ENCODE assay signal across 18 cellular contexts in the genomic region with DNA sequence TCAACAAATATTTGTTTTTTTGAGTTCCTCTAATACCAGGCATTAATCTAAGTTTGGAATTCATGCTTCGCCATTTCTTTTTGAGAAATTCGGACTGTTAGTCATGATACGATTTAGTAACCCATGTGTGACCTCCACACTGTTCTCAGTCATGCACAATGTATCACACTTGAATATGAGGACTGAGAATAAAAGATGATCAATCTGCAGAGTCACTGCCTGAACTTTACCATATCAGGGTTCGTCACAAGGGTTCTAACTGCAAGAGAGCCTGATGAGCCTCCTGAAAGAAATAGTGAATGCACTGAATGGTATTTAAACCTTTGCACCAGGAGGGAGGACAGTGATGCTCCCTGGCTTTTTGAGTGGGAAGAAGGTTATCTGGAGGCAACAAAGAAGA. TPM values are rescaled to one million over a fixed set of nuclear protein-coding genes. Genes with fewer than 3 reads are reported as not detected.
A peak's percentile ranks its signal among the peaks of the same experiment; 100 is the strongest.
DNase-seq lines count a peak whose midpoint lies in the region; ATAC-seq lines count a peak whose summit lies in the region.
"Had no signal": no experiment of that assay in that cellular context is flagged by ENCODE, and none has a peak within 500 bp of the region (broad histone marks: within the 10 kb centered on the region; RNA-seq: fewer than 3 reads in every experiment).

No MANE protein-coding gene starts in this region.

- no peaks in the 10 kb centered on the region for H3K9me3 ChIP-seq in CD8-positive, alpha-beta memory T cell (ENCODE audit: low read length)
- H3K9me3 ChIP-seq: A549; BLaER1 treated with 17β-estradiol and CSF1 and Interleukin-3, amounts not matched to agents 10 nM and 100 nM had no signal

- H3K27me3 ChIP-seq in CD8-positive, alpha-beta memory T cell (ENCODE audit: insufficient read depth, low read length, poor library complexity, severe bottlenecking): no peaks in the 10 kb centered on the region
- H3K27me3 ChIP-seq: BLaER1 treated with 17β-estradiol and CSF1 and Interleukin-3, amounts not matched to agents 10 nM and 100 nM had no signal

- H3K4me1 Mint-ChIP-seq in activated CD8-positive, alpha-beta memory T cell treated with anti-CD3 and anti-CD28 coated beads, Interleukin-2, amount 10 ng/mL, durations not matched to agents 7 days and 5 days: peaks cover 58% of the 10 kb centered on the region
- H3K4me1 Mint-ChIP-seq in CD8-positive, alpha-beta memory T cell: peaks cover 57 to 66% (median 63%) of the 10 kb centered on the region in 3 donors
- peaks cover 76% of the 10 kb centered on the region for H3K4me1 Mint-ChIP-seq in activated T-helper 1 cell treated with anti-CD3 and anti-CD28 coated beads, Interleukin-12 subunit alpha, Interleukin-12 subunit beta, Interleukin-2, Interleukin-4 antibody, amounts not matched to agents 30 ng/mL and 10 ng/mL and 1 ng/mL, durations not matched to agents 14 hours and 24 hours and 36 hours (ENCODE audit: low read depth)
- H3K4me1 Mint-ChIP-seq in immature natural killer cell: peaks cover 52 to 70% of the 10 kb centered on the region in 2 donors

- POLR2A ChIA-PET in CD8-positive, alpha-beta memory T cell (lab: Charles Lee): no interaction called here

- peak overlapping the region; percentile 75 for H3K27ac Mint-ChIP-seq in activated CD8-positive, alpha-beta memory T cell treated with anti-CD3 and anti-CD28 coated beads, Interleukin-2, amount 10 ng/mL, durations not matched to agents 7 days and 5 days
- peak overlapping the region in 6 of 8 donors; percentile 69 to 93 (median 82) for H3K27ac Mint-ChIP-seq in CD8-positive, alpha-beta memory T cell
- H3K27ac Mint-ChIP-seq in activated T-helper 1 cell treated with anti-CD3 and anti-CD28 coated beads, Interleukin-12 subunit alpha, Interleukin-12 subunit beta, Interleukin-2, Interleukin-4 antibody, amounts not matched to agents 30 ng/mL and 10 ng/mL and 1 ng/mL, durations not matched to agents 14 hours and 24 hours and 36 hours: peak overlapping the region; percentile 74
- peak overlapping the region; percentile 80 to 94 (median 86) for H3K27ac Mint-ChIP-seq in immature natural killer cell

- no peak for ATAC-seq in activated CD8-positive, alpha-beta memory T cell treated with anti-CD3 and anti-CD28 coated beads, Interleukin-2, amount 10 ng/mL, durations not matched to agents 7 days and 5 days
- ATAC-seq: A549, Panc1 had no signal

- peaks cover 2% of the 10 kb centered on the region for H3K27me3 Mint-ChIP-seq in activated CD8-positive, alpha-beta memory T cell treated with anti-CD3 and anti-CD28 coated beads, Interleukin-2, amount 10 ng/mL, durations not matched to agents 7 days and 5 days
- peaks cover 0 to 2% of the 10 kb centered on the region in 2 donors for H3K27me3 Mint-ChIP-seq in CD8-positive, alpha-beta memory T cell
- peaks cover 2% of the 10 kb centered on the region for H3K27me3 Mint-ChIP-seq in activated T-helper 1 cell treated with anti-CD3 and anti-CD28 coated beads, Interleukin-12 subunit alpha, Interleukin-12 subunit beta, Interleukin-2, Interleukin-4 antibody, amounts not matched to agents 30 ng/mL and 10 ng/mL and 1 ng/mL, durations not matched to agents 14 hours and 24 hours and 36 hours (ENCODE audit: insufficient read depth)
- H3K27me3 Mint-ChIP-seq in immature natural killer cell (ENCODE audit: low read depth in 3 of 3): peaks cover 0 to 4% (median 0%) of the 10 kb centered on the region in 3 donors

- no peak overlapping the region for H3K27ac ChIP-seq in CD8-positive, alpha-beta memory T cell (ENCODE audit: low read depth, low read length)
- H3K27ac ChIP-seq: A549; BLaER1 treated with 17β-estradiol and CSF1 and Interleukin-3, amounts not matched to agents 10 nM and 100 nM had no signal

- peaks cover 18% of the 10 kb centered on the region for H3K36me3 Mint-ChIP-seq in activated CD8-positive, alpha-beta memory T cell treated with anti-CD3 and anti-CD28 coated beads, Interleukin-2, amount 10 ng/mL, durations not matched to agents 7 days and 5 days
- H3K36me3 Mint-ChIP-seq in CD8-positive, alpha-beta memory T cell: no peaks in the 10 kb centered on the region
- peaks cover 4% of the 10 kb centered on the region for H3K36me3 Mint-ChIP-seq in activated T-helper 1 cell treated with anti-CD3 and anti-CD28 coated beads, Interleukin-12 subunit alpha, Interleukin-12 subunit beta, Interleukin-2, Interleukin-4 antibody, amounts not matched to agents 30 ng/mL and 10 ng/mL and 1 ng/mL, durations not matched to agents 14 hours and 24 hours and 36 hours (ENCODE audit: low read depth)
- no peaks in the 10 kb centered on the region for H3K36me3 Mint-ChIP-seq in immature natural killer cell

- H3K4me3 Mint-ChIP-seq in activated CD8-positive, alpha-beta memory T cell treated with anti-CD3 and anti-CD28 coated beads, Interleukin-2, amount 10 ng/mL, durations not matched to agents 7 days and 5 days: no peak overlapping the region
- H3K4me3 Mint-ChIP-seq in CD8-positive, alpha-beta memory T cell: peak overlapping the region in 2 of 7 donors; percentile 8 to 29
- peak overlapping the region; percentile 25 for H3K4me3 Mint-ChIP-seq in activated T-helper 1 cell treated with anti-CD3 and anti-CD28 coated beads, Interleukin-12 subunit alpha, Interleukin-12 subunit beta, Interleukin-2, Interleukin-4 antibody, amounts not matched to agents 30 ng/mL and 10 ng/mL and 1 ng/mL, durations not matched to agents 14 hours and 24 hours and 36 hours
- H3K4me3 Mint-ChIP-seq in immature natural killer cell: peak overlapping the region in 3 of 5 donors; percentile 36 to 63 (median 52)

- no peaks in the 10 kb centered on the region for H3K36me3 ChIP-seq in CD8-positive, alpha-beta memory T cell (ENCODE audit: insufficient read depth, low read length)
- H3K36me3 ChIP-seq: BLaER1 treated with 17β-estradiol and CSF1 and Interleukin-3, amounts not matched to agents 10 nM and 100 nM had no signal

- no peak for DNase-seq in activated CD8-positive, alpha-beta memory T cell treated with anti-CD3 and anti-CD28 coated beads, Interleukin-2, amount 10 ng/mL, durations not matched to agents 7 days and 5 days
- no peak for DNase-seq in activated CD8-positive, alpha-beta memory T cell treated with anti-CD3 and anti-CD28 coated beads, Interleukin-2, amount 50 U/mL, for 48 hours
- DNase-seq in CD8-positive, alpha-beta memory T cell: no peak
- no peak for DNase-seq in activated T-helper 1 cell treated with anti-CD3 and anti-CD28 coated beads, Interleukin-12 subunit alpha, Interleukin-12 subunit beta, Interleukin-2, Interleukin-4 antibody, amounts not matched to agents 30 ng/mL and 10 ng/mL and 1 ng/mL, durations not matched to agents 14 hours and 24 hours and 36 hours (ENCODE audit: low spot score)
- DNase-seq in immature natural killer cell (no peak), HUDEP-2 (lab: John Stamatoyannopoulos, UW; ENCODE audit: unreplicated experiment in 76 of 76) (no peak), amniotic stem cell (lab: John Stamatoyannopoulos, UW) (no peak), NCI-H345 treated with DMSO at 0.1 percent for 48 hours (lab: John Stamatoyannopoulos, UW; ENCODE audit: unreplicated experiment) (no peak)
- DNase-seq: GDM1, GOT3, KG1, NCI-H1105, NCI-H1694, NCI-H524 had no signal

- CTCF ChIA-PET in activated CD8-positive, alpha-beta memory T cell treated with anti-CD3 and anti-CD28 coated beads, Interleukin-2, amount 10 ng/mL, durations not matched to agents 7 days and 5 days (lab: Charles Lee): no interaction called here
- CTCF ChIA-PET in CD8-positive, alpha-beta memory T cell (lab: Charles Lee): interaction anchor here (1.0 kb wide), 1 partner anchor 38 kb away, joined by 3 read pairs; no protein-coding TSS in a partner anchor

- H3K4me3 ChIP-seq in CD8-positive, alpha-beta memory T cell (ENCODE audit: low read length): no peak overlapping the region
- H3K4me3 ChIP-seq: A549; BLaER1 treated with 17β-estradiol and CSF1 and Interleukin-3, amounts not matched to agents 10 nM and 100 nM had no signal

- H3K9me3 Mint-ChIP-seq in activated CD8-positive, alpha-beta memory T cell treated with anti-CD3 and anti-CD28 coated beads, Interleukin-2, amount 10 ng/mL, durations not matched to agents 7 days and 5 days (ENCODE audit: low read depth): no peaks in the 10 kb centered on the region
- H3K9me3 Mint-ChIP-seq in CD8-positive, alpha-beta memory T cell: no peaks in the 10 kb centered on the region
- H3K9me3 Mint-ChIP-seq in activated T-helper 1 cell treated with anti-CD3 and anti-CD28 coated beads, Interleukin-12 subunit alpha, Interleukin-12 subunit beta, Interleukin-2, Interleukin-4 antibody, amounts not matched to agents 30 ng/mL and 10 ng/mL and 1 ng/mL, durations not matched to agents 14 hours and 24 hours and 36 hours: no peaks in the 10 kb centered on the region
- no peaks in the 10 kb centered on the region for H3K9me3 Mint-ChIP-seq in immature natural killer cell

- H3K4me1 ChIP-seq in CD8-positive, alpha-beta memory T cell (ENCODE audit: insufficient read depth, low read length): peaks cover 47% of the 10 kb centered on the region

- intact Hi-C loops in activated T-helper 1 cell treated with anti-CD3 and anti-CD28 coated beads, Interleukin-12 subunit alpha, Interleukin-12 subunit beta, Interleukin-2, Interleukin-4 antibody, amounts not matched to agents 30 ng/mL and 10 ng/mL and 1 ng/mL, durations not matched to agents 14 hours and 24 hours and 36 hours (cut with micrococcal nuclease): loop anchor here (1.0 to 5.0 kb wide), 3 partner anchors 9 to 36 kb away; no protein-coding TSS in a partner anchor

RNA-seq across cellular contexts. Expression of gene FASLG, which starts 10.9 kb away (rescaled TPM):
- total RNA-seq in activated CD8-positive, alpha-beta memory T cell treated with anti-CD3 and anti-CD28 coated beads, Interleukin-2, amount 10 ng/mL, durations not matched to agents 7 days and 5 days: 10 to 100 TPM; 21.0 to 36.1 TPM
- total RNA-seq in CD8-positive, alpha-beta memory T cell: 10 to 100 TPM; 45.8 to 46.6 TPM
- polyA plus RNA-seq in CD8-positive, alpha-beta memory T cell: 10.6 TPM
- 113 and 114 TPM in 2 replicates for total RNA-seq in activated T-helper 1 cell treated with anti-CD3 and anti-CD28 coated beads, Interleukin-12 subunit alpha, Interleukin-12 subunit beta, Interleukin-2, Interleukin-4 antibody, amounts not matched to agents 30 ng/mL and 10 ng/mL and 1 ng/mL, durations not matched to agents 14 hours and 24 hours and 36 hours
- polyA plus RNA-seq in immature natural killer cell: 10 to 100 TPM; 20.7 to 60.6 (median 40.2) TPM
- total RNA-seq: M059J had no signal
- polyA plus RNA-seq: A549 had no signal
